1 cellular context compared by ENCODE assay signal in the genomic region with DNA sequence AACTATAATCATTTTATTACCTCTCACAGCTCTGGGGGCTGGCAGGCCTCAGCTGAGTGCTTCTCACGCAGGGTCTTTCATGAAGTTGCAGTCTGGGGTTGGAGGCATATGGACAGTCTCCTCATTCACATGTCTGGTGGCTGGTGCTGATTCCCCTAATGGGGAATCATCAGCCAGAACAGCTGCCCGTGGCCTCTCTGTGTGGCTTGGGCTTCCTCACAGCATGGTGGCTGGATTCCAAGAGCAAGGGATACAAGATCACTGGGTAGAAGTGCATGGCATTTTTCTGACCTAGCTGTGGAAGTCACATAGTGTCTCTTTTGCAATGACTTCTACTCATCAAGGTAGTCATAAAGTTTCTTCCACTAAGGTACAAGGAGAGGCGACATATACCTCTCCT.
TF ChIP-seq lines count a peak whose summit lies in the region.

No MANE protein-coding gene starts in this region.

TF ChIP-seq in HepG2, 621 proteins besides CTCF, POLR2A, EP300 and RAD21 (continued from another document):
- TF ChIP-seq, protein P1, sequence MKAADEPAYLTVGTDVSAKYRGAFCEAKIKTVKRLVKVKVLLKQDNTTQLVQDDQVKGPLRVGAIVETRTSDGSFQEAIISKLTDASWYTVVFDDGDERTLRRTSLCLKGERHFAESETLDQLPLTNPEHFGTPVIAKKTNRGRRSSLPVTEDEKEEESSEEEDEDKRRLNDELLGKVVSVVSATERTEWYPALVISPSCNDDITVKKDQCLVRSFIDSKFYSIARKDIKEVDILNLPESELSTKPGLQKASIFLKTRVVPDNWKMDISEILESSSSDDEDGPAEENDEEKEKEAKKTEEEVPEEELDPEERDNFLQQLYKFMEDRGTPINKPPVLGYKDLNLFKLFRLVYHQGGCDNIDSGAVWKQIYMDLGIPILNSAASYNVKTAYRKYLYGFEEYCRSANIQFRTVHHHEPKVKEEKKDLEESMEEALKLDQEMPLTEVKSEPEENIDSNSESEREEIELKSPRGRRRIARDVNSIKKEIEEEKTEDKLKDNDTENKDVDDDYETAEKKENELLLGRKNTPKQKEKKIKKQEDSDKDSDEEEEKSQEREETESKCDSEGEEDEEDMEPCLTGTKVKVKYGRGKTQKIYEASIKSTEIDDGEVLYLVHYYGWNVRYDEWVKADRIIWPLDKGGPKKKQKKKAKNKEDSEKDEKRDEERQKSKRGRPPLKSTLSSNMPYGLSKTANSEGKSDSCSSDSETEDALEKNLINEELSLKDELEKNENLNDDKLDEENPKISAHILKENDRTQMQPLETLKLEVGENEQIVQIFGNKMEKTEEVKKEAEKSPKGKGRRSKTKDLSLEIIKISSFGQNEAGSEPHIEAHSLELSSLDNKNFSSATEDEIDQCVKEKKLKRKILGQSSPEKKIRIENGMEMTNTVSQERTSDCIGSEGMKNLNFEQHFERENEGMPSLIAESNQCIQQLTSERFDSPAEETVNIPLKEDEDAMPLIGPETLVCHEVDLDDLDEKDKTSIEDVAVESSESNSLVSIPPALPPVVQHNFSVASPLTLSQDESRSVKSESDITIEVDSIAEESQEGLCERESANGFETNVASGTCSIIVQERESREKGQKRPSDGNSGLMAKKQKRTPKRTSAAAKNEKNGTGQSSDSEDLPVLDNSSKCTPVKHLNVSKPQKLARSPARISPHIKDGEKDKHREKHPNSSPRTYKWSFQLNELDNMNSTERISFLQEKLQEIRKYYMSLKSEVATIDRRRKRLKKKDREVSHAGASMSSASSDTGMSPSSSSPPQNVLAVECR (CRISPR knock-in tag; IDR thresholded peaks at IDR 0.05; ENCODE audit: borderline replicate concordance): 0 out of 2 replicates have a peak, but pooled peaks have one; percentile 5
- TF ChIP-seq TSC22D2 (CRISPR knock-in tag; IDR thresholded peaks at IDR 0.05; ENCODE audit: borderline replicate concordance) (0 out of 2 replicates have a peak, but pooled peaks have one; percentile 17), HCFC1 (IDR thresholded peaks at IDR 0.05; ENCODE audit: low read depth, low read length) (no peak), ARID2 (CRISPR knock-in tag; IDR thresholded peaks at IDR 0.05; ENCODE audit: borderline replicate concordance) (0 out of 2 replicates have a peak, but pooled peaks have one; percentile 47), YY1 (IDR thresholded peaks at IDR 0.05; ENCODE audit: insufficient read depth, insufficient replicate concordance, low read depth, low read length) (peak; percentile 70)
